In the genomic region with DNA sequence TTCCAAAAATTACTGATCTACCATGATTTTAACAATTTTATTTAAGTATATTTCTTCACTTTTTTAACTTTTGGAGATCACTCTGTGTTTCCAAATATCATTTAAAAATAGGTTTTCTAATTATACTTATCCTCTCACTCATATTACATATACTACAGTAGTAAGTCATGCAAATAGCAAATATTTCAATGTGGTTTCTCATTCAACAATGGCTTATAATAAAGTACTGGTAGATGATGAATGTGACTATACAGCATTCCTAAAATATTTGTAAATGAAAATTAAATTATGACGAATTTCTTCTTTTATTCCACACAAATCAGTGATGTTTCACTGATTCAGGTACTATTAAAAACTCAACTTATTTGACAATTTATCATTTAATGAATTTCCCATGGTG, we compare ENCODE assay signal across 34 cellular contexts.
"Had no signal": no experiment of that assay in that cellular context is flagged by ENCODE, and none has a peak within 500 bp of the region (broad histone marks: within the 10 kb centered on the region; RNA-seq: fewer than 3 reads in every experiment).

No MANE protein-coding gene starts in this region.

- H3K4me3 ChIP-seq: MG63 had no signal

- H3K36me3 ChIP-seq: MG63 had no signal

- DNase-seq: Karpas-422, Kasumi-1, MG63, MM.1S, MV-4-11, NCI-H1048, NCI-H1092, NCI-H1092 treated with DMSO at 0.1 percent for 48 hours, NCI-H1105, NCI-H1105 treated with DMSO at 0.1 percent for 48 hours, NCI-H1417, NCI-H1417 treated with DMSO at 0.1 percent for 48 hours, NCI-H1436, NCI-H1436 treated with DMSO at 0.1 percent for 48 hours, NCI-H146, NCI-H1694, NCI-H1694 treated with DMSO at 0.1 percent for 48 hours, NCI-H187, NCI-H187 treated with DMSO at 0.1 percent for 48 hours, NCI-H1930, NCI-H2029, NCI-H2029 treated with DMSO at 0.1 percent for 48 hours, NCI-H2081, NCI-H2081 treated with DMSO at 0.1 percent for 48 hours, NCI-H2107, NCI-H2171, NCI-H2171 treated with DMSO at 0.1 percent for 48 hours, NCI-H2227 treated with DMSO at 0.1 percent for 48 hours, NCI-H226, NCI-H345, NCI-H446, NCI-H446 treated with DMSO at 0.1 percent for 48 hours, NCI-H510A, NCI-H510A treated with DMSO at 0.1 percent for 48 hours had no signal

- H3K9me3 ChIP-seq: MG63 had no signal

- H3K27me3 ChIP-seq: MG63 had no signal
